9 cellular contexts compared by ENCODE assay signal in the genomic region with DNA sequence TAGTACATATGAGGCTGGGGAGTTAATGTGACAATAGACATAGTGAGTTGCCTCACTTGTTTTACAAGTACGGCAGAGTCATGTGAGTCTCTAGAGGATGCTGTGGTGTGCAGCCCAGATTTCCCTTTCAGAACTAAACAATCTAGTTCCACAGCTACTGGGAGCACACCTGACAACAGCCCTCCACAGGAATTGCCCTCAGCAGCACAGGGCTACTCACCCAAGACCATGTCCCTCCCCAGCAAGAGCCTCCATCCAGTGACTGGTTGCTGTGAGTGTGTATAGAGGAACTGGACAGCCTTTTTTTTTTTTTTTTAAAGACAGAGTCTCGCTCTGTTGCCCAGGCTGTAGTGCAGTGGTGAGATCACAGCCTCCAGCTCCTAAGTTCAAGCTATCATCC. TPM values are rescaled to one million over a fixed set of nuclear protein-coding genes. Genes with fewer than 3 reads are reported as not detected.
DNase-seq lines count a peak whose midpoint lies in the region; ATAC-seq, FAIRE-seq and TF ChIP-seq lines count a peak whose summit lies in the region.
"Had no signal": no experiment of that assay in that cellular context is flagged by ENCODE, and none has a peak within 500 bp of the region (broad histone marks: within the 10 kb centered on the region; RNA-seq: fewer than 3 reads in every experiment).

No MANE protein-coding gene starts in this region.

- TF ChIP-seq CTCF in mesothelial cell of epicardium (IDR thresholded peaks at IDR 0.05; ENCODE audit: unreplicated experiment), result no peak

- DNase-seq in GM12892 (ENCODE audit: insufficient read length) (no peak), RPMI8226 (peak; percentile 48), mesothelial cell of epicardium (ENCODE audit: low spot score in 2 of 2, unreplicated experiment in 2 of 2) (no peak), cerebellar nuclear complex (lab: John Stamatoyannopoulos, UW) (no peak)
- no peak for DNase-seq in activated CD4-positive, alpha-beta T cell treated with anti-CD3 and anti-CD28 coated beads for 4 hours
- no peak for DNase-seq in activated CD4-positive, alpha-beta T cell treated with anti-CD3 and anti-CD28 coated beads, Interleukin-2, amount 50 U/mL, for 48 hours
- DNase-seq: lower lobe of right lung had no signal

- H3K4me1 Mint-ChIP-seq in mesothelial cell of epicardium, result peaks cover 13% of the 10 kb centered on the region

- no peaks in the 10 kb centered on the region for H3K36me3 Mint-ChIP-seq in mesothelial cell of epicardium

- H3K9me3 Mint-ChIP-seq in mesothelial cell of epicardium, result no peaks in the 10 kb centered on the region

- FAIRE-seq in GM12892 (lab: Jason Lieb, UNC), result peak; percentile 80

- ATAC-seq in GM19468 (IDR thresholded peaks at IDR 0.05; ENCODE audit: extremely low read depth, unreplicated experiment), result peak; percentile 23
- peak; percentile 48 for ATAC-seq in HG03045 (IDR thresholded peaks at IDR 0.05; ENCODE audit: unreplicated experiment)

- H3K27me3 Mint-ChIP-seq in mesothelial cell of epicardium (ENCODE audit: low read depth), result peaks cover 4% of the 10 kb centered on the region

- 0 out of 2 replicates have a peak, but pooled peaks have one; percentile 22 for TF ChIP-seq POLR2A in GM12892 (IDR thresholded peaks at IDR 0.05; ENCODE audit: low read depth, low read length)

- no peak overlapping the region for H3K27ac Mint-ChIP-seq in mesothelial cell of epicardium

- H3K4me3 Mint-ChIP-seq in mesothelial cell of epicardium, result no peak overlapping the region

RNA-seq across cellular contexts. Expression of a gene that starts 40.2 kb away (rescaled TPM):
- 34.3 TPM for polyA plus RNA-seq in GM12892 (2012; ENCODE audit: missing spikeins)
- 42.3 to 47.8 TPM (median 47.0 TPM) in 3 replicates for total RNA-seq in mesothelial cell of epicardium
